In the genomic region with DNA sequence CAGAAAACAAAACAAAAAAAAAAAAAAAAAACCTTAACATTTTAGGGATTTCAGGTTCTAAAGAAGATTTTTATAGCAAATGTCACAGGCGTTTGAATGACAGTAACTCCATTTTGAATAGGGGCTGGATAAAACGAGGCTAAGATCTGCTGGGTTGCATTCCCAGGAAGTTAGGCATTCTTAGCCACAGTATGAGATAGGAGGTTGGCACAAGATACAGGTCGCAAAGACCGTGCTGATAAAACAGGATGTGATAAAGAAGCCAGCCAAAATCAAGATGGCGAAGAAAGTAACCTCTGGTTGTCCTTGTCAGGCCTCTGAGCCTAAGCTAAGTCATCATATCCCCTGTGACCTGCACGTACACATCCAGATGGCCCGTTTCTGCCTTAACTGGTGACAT, we compare ENCODE assay signal across 2 cellular contexts.
TF ChIP-seq lines count a peak whose summit lies in the region.

No MANE protein-coding gene starts in this region.

TF ChIP-seq in GM23338, 12 proteins besides CTCF, POLR2A, EP300 and RAD21:
- TF ChIP-seq JUNB (IDR thresholded peaks at IDR 0.05; ENCODE audit: unreplicated experiment) (no peak), POLR2AphosphoS5 (IDR thresholded peaks at IDR 0.05; ENCODE audit: low read depth) (no peak), EZH2phosphoT487 (IDR thresholded peaks at IDR 0.05; ENCODE audit: unreplicated experiment) (no peak), EZH2 (IDR thresholded peaks at IDR 0.05; ENCODE audit: low read depth, unreplicated experiment) (no peak)

TF ChIP-seq in H1, 55 proteins besides CTCF, POLR2A, EP300 and RAD21:
- TF ChIP-seq HDAC2 (IDR thresholded peaks at IDR 0.05; ENCODE audit: borderline replicate concordance in 1 of 2, low read depth in 2 of 2, low read length in 2 of 2) (no peak), RBBP5 (IDR thresholded peaks at IDR 0.05; ENCODE audit: borderline replicate concordance, low read depth, low read length) (no peak), FOSL1 (IDR thresholded peaks at IDR 0.05; ENCODE audit: insufficient read depth, low read depth, low read length) (no peak), EGR1 (IDR thresholded peaks at IDR 0.05; ENCODE audit: borderline replicate concordance, low read depth, low read length) (no peak), TCF12 (IDR thresholded peaks at IDR 0.05; ENCODE audit: low read depth, low read length) (no peak), KDM5A (IDR thresholded peaks at IDR 0.05; ENCODE audit: low read length) (no peak), NANOG (IDR thresholded peaks at IDR 0.05; ENCODE audit: insufficient read depth, low read depth, low read length, poor library complexity, severe bottlenecking) (no peak), GTF2F1 (IDR thresholded peaks at IDR 0.05; ENCODE audit: borderline replicate concordance, low read depth, low read length) (no peak), RNF2 (IDR thresholded peaks at IDR 0.05; ENCODE audit: borderline replicate concordance, low read depth, low read length, missing control alignments, poor library complexity, severe bottlenecking) (no peak), SP2 (IDR thresholded peaks at IDR 0.05; ENCODE audit: low read length) (no peak)
TF ChIP-seq in H1: peak in this region for 0.
